10 cellular contexts compared by ENCODE assay signal in the genomic region with DNA sequence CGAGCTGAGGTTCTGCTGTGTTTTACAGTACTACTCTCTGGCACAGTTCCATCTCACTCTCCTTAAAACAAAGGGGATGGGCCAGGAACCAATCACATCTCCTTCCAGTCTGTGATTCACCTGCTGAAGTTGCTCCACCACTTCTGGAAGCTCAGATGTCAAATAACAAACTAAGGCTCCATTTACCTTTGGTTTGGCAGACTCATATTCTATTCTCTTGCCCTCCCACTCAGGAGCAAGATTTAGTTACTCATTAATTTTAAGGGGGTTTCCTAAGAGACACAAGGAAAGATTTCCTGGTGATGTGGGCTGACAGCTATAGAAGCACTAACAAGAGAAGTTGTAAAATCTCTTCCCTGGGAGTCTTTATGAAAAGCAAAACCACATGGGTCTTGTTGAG. TPM values are rescaled to one million over a fixed set of nuclear protein-coding genes. Genes with fewer than 3 reads are reported as not detected.
DNase-seq lines count a peak whose midpoint lies in the region; ATAC-seq and TF ChIP-seq lines count a peak whose summit lies in the region.
"Had no signal": no experiment of that assay in that cellular context is flagged by ENCODE, and none has a peak within 500 bp of the region (broad histone marks: within the 10 kb centered on the region; RNA-seq: fewer than 3 reads in every experiment).

No MANE protein-coding gene starts in this region.

- no peaks in the 10 kb centered on the region for H3K36me3 Mint-ChIP-seq in activated CD4-positive, alpha-beta T cell treated with anti-CD3 and anti-CD28 coated beads for 36 hours (ENCODE audit: low read depth)
- H3K36me3 Mint-ChIP-seq in MCF 10A (ENCODE audit: insufficient read depth, unreplicated experiment), result no peaks in the 10 kb centered on the region

- H3K9me3 Mint-ChIP-seq in activated CD4-positive, alpha-beta T cell treated with anti-CD3 and anti-CD28 coated beads for 36 hours (ENCODE audit: low read depth), result no peaks in the 10 kb centered on the region
- no peaks in the 10 kb centered on the region for H3K9me3 Mint-ChIP-seq in MCF 10A (ENCODE audit: unreplicated experiment)
- H3K9me3 Mint-ChIP-seq: activated B cell treated with CpG ODN at 0.5 μM for 24 hours had no signal

- no TSS peak for BruUV-seq in MCF 10A (replicated peaks; lab: Mats Ljungman, UMichigan)

- peak overlapping the region; percentile 79 for H3K27ac Mint-ChIP-seq in activated CD4-positive, alpha-beta T cell treated with anti-CD3 and anti-CD28 coated beads for 36 hours
- H3K27ac Mint-ChIP-seq in MCF 10A (ENCODE audit: low read depth, unreplicated experiment), result no peak overlapping the region
- H3K27ac Mint-ChIP-seq: activated B cell treated with CpG ODN at 0.5 μM for 24 hours had no signal

- intact Hi-C loops in activated CD4-positive, alpha-beta T cell treated with anti-CD3 and anti-CD28 coated beads for 36 hours (cut with DNase I, micrococcal nuclease), result no loop called here
- intact Hi-C loops in MCF 10A (cut with micrococcal nuclease), result no loop called here

- CTCF ChIA-PET in activated CD4-positive, alpha-beta T cell treated with anti-CD3 and anti-CD28 coated beads for 36 hours (lab: Charles Lee), result interaction anchor here (0.7 to 1.6 kb wide), 6 partner anchors 8 to 136 kb away, joined by 3 to 8 read pairs (median 4); a partner anchor contains a TSS
- CTCF ChIA-PET in MCF 10A (lab: Yijun Ruan, JAX), result interaction anchor here (0.6 to 1.3 kb wide), 6 partner anchors 13 to 864 kb away, joined by 3 to 4 read pairs (median 3); no protein-coding TSS in a partner anchor

- ATAC-seq in activated CD4-positive, alpha-beta T cell treated with anti-CD3 and anti-CD28 coated beads for 36 hours, result peak; percentile 83
- peak; percentile 81 for ATAC-seq in stimulated activated naive CD8-positive, alpha-beta T cell treated with anti-CD3 and anti-CD28 coated beads, Interleukin-15, Interleukin-2, amounts not matched to agents 100 U/mL and 50 U/mL, for 24 hours

- no peak overlapping the region for H3K4me3 Mint-ChIP-seq in activated CD4-positive, alpha-beta T cell treated with anti-CD3 and anti-CD28 coated beads for 36 hours
- no peak overlapping the region for H3K4me3 Mint-ChIP-seq in MCF 10A (ENCODE audit: unreplicated experiment)
- H3K4me3 Mint-ChIP-seq: activated B cell treated with CpG ODN at 0.5 μM for 24 hours had no signal

- POLR2A ChIA-PET in activated CD4-positive, alpha-beta T cell treated with anti-CD3 and anti-CD28 coated beads for 36 hours (lab: Charles Lee), result interaction anchor here (0.7 to 1.1 kb wide), 2 partner anchors 17 to 38 kb away, joined by 3 read pairs; a partner anchor contains a TSS
- POLR2A ChIA-PET in MCF 10A (lab: Yijun Ruan, JAX), result interaction anchor here (0.7 to 1.5 kb wide), 8 partner anchors 9 to 144 kb away, joined by 3 to 6 read pairs (median 4); a partner anchor contains a TSS

- H3K27me3 Mint-ChIP-seq in activated CD4-positive, alpha-beta T cell treated with anti-CD3 and anti-CD28 coated beads for 36 hours, result no peaks in the 10 kb centered on the region
- H3K27me3 Mint-ChIP-seq in MCF 10A (ENCODE audit: insufficient read depth, unreplicated experiment), result no peaks in the 10 kb centered on the region
- H3K27me3 Mint-ChIP-seq: activated B cell treated with CpG ODN at 0.5 μM for 24 hours had no signal

- DNase-seq in activated CD4-positive, alpha-beta T cell treated with anti-CD3 and anti-CD28 coated beads for 36 hours, result no peak
- no peak for DNase-seq in activated CD4-positive, alpha-beta T cell treated with anti-CD3 and anti-CD28 coated beads, Interleukin-2, amount 50 U/mL, for 4 hours
- DNase-seq in MCF 10A (ENCODE audit: unreplicated experiment), result peak; percentile 94
- DNase-seq in stimulated activated naive CD8-positive, alpha-beta T cell treated with anti-CD3 and anti-CD28 coated beads, Interleukin-15, Interleukin-2, amounts not matched to agents 100 U/mL and 50 U/mL, for 24 hours, result no peak
- DNase-seq in middle frontal gyrus (ENCODE audit: extremely low spot score, low spot score), result no peak
- no peak for DNase-seq in NK-92 (lab: John Stamatoyannopoulos, UW; ENCODE audit: unreplicated experiment)
- no peak for DNase-seq in stimulated activated CD4-positive, alpha-beta T cell treated with anti-CD3 and anti-CD28 coated beads, Interleukin-4, amount 100 ng/mL, for 1 hour
- DNase-seq: activated B cell treated with CpG ODN at 0.5 μM for 24 hours, BE2C had no signal

- peaks cover 29% of the 10 kb centered on the region for H3K4me1 Mint-ChIP-seq in activated CD4-positive, alpha-beta T cell treated with anti-CD3 and anti-CD28 coated beads for 36 hours
- H3K4me1 Mint-ChIP-seq in MCF 10A (ENCODE audit: insufficient read depth, unreplicated experiment), result peaks cover 14% of the 10 kb centered on the region
- H3K4me1 Mint-ChIP-seq: activated B cell treated with CpG ODN at 0.5 μM for 24 hours had no signal

- no peak for TF ChIP-seq CTCF in MCF 10A (IDR thresholded peaks at IDR 0.05; ENCODE audit: unreplicated experiment)

- 0 out of 2 replicates have a peak, but pooled peaks have one; percentile 10 for TF ChIP-seq EP300 in Ishikawa (IDR thresholded peaks at IDR 0.05; ENCODE audit: borderline replicate concordance)

- TF ChIP-seq RAD21 in Ishikawa (IDR thresholded peaks at IDR 0.05; ENCODE audit: low read depth), result no peak

TF ChIP-seq in Ishikawa, 13 proteins besides CTCF, POLR2A, EP300 and RAD21:
- TF ChIP-seq TAF1 (IDR thresholded peaks at IDR 0.05; ENCODE audit: low read depth), result no peak
- TF ChIP-seq, protein P1, sequence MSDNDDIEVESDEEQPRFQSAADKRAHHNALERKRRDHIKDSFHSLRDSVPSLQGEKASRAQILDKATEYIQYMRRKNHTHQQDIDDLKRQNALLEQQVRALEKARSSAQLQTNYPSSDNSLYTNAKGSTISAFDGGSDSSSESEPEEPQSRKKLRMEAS (IDR thresholded peaks at IDR 0.05), result no peak
- TF ChIP-seq NFIC (IDR thresholded peaks at IDR 0.05), result peak; percentile 78
- TF ChIP-seq CEBPB (IDR thresholded peaks at IDR 0.05), result peak; percentile 57; the same call in 1 of the 2 replicates
- no peak for TF ChIP-seq FOXM1 (IDR thresholded peaks at IDR 0.05; ENCODE audit: borderline replicate concordance, low read depth)
- TF ChIP-seq TEAD4 (IDR thresholded peaks at IDR 0.05), result no peak

RNA-seq across cellular contexts. Expression of a gene that starts 37.8 kb away (rescaled TPM):
- total RNA-seq in activated CD4-positive, alpha-beta T cell treated with anti-CD3 and anti-CD28 coated beads for 36 hours, result 100 to 1,000 TPM; 224 to 306 TPM
- total RNA-seq in MCF 10A (2022), result 45.0 and 61.0 TPM in 2 replicates
